Comparison of ENCODE assay signal across 11 cellular contexts in the genomic region with DNA sequence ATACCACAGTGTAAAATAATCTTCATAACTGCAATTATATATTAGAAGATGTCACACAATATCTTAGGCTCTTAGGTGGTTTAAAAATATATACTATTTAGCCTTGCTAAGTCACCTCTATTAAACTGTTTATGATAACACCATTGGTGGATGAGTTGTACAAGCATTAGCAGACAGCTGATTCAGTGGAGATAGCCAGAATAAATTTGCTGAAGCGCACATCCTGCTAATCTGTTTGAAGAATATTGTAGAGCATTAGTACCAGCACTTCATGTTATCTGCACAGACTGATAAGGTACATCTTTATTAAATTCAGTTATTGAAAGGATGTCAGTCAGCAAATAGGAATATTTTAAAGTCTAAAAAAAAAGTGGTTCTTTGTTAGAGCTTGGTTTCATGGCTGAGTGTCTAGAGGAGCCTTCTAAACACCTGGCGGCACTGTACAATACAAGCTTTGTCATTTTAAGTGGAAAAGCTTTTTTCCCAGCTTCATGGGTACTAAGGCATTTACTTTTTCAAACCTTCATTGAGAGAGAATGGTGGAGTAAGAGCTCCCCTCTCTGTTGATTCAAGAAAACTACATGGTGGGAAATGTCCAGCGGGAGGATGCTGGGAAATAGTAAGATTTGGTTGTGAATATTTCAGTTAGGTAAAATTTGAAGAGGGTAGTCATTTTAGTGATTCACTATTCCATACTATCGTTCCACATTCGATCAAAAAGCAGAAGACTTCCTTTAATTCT.
DNase-seq lines count a peak whose midpoint lies in the region; ATAC-seq and TF ChIP-seq lines count a peak whose summit lies in the region.
"Had no signal": no experiment of that assay in that cellular context is flagged by ENCODE, and none has a peak within 500 bp of the region (broad histone marks: within the 10 kb centered on the region; RNA-seq: fewer than 3 reads in every experiment).

No MANE protein-coding gene starts in this region.

- H3K4me3 ChIP-seq in cardiac muscle cell (no peak overlapping the region), OCI-LY1 (ENCODE audit: low read depth, low read length, poor library complexity, severe bottlenecking) (no peak overlapping the region), fibroblast of the aortic adventitia (ENCODE audit: low read depth, low read length) (no peak overlapping the region), esophagus squamous epithelium (no peak overlapping the region)
- H3K4me3 ChIP-seq: gastrocnemius medialis, spleen had no signal

- H3K36me3 ChIP-seq in cardiac muscle cell (no peaks in the 10 kb centered on the region), OCI-LY1 (ENCODE audit: insufficient read depth, low read length) (no peaks in the 10 kb centered on the region), esophagus squamous epithelium (no peaks in the 10 kb centered on the region)
- H3K36me3 ChIP-seq: gastrocnemius medialis had no signal

- H3K9me3 ChIP-seq in cardiac muscle cell (ENCODE audit: low read depth) (no peaks in the 10 kb centered on the region), OCI-LY1 (ENCODE audit: low read length) (no peaks in the 10 kb centered on the region), esophagus squamous epithelium (no peaks in the 10 kb centered on the region)
- H3K9me3 ChIP-seq: gastrocnemius medialis, spleen had no signal

- no peak overlapping the region for H3K4me3 Mint-ChIP-seq in type B pancreatic cell

- DNase-seq in cardiac muscle cell (ENCODE audit: low read depth in 1 of 2, low spot score in 1 of 2), result peak; percentile 25 to 28
- DNase-seq in left cardiac atrium, result no peak
- DNase-seq in fibroblast of the aortic adventitia (ENCODE audit: low read depth), result peak; percentile 38
- DNase-seq in type B pancreatic cell (ENCODE audit: extremely low spot score, unreplicated experiment), result no peak
- no peak for DNase-seq in SIG-M5 (lab: John Stamatoyannopoulos, UW)
- DNase-seq in esophagus squamous epithelium (lab: John Stamatoyannopoulos, UW), result no peak
- DNase-seq: gastrocnemius medialis, NCI-H2171 treated with DMSO at 0.1 percent for 48 hours, spleen had no signal

- H3K79me2 ChIP-seq in OCI-LY1 (ENCODE audit: insufficient read depth, low read length), result no peaks in the 10 kb centered on the region

- no peaks in the 10 kb centered on the region for H3F3A ChIP-seq in OCI-LY1 (ENCODE audit: insufficient read depth, low read length)

- peak; percentile 38 for TF ChIP-seq CTCF in cardiac muscle cell (IDR thresholded peaks at IDR 0.05; ENCODE audit: low read depth, low read length)
- TF ChIP-seq CTCF in OCI-LY1 (IDR thresholded peaks at IDR 0.05; ENCODE audit: low read length), result peak; percentile 56
- TF ChIP-seq CTCF in fibroblast of the aortic adventitia (IDR thresholded peaks at IDR 0.05; ENCODE audit: insufficient read depth, low read length), result peak; percentile 39
- peak; percentile 86 for TF ChIP-seq CTCF in type B pancreatic cell (conservative IDR thresholded peaks at IDR 0.05)
- TF ChIP-seq CTCF in esophagus squamous epithelium (IDR thresholded peaks at IDR 0.05), result peak in 1 of 6 experiments; percentile 18

- ATAC-seq in left cardiac atrium (no peak), GM19351 (IDR thresholded peaks at IDR 0.05; ENCODE audit: unreplicated experiment) (no peak)
- ATAC-seq: gastrocnemius medialis had no signal

- intact Hi-C loops in left cardiac atrium (cut with DNase I), result no loop called here
- intact Hi-C loops in esophagus squamous epithelium (cut with DNase I), result no loop called here

- no peak overlapping the region for H3K27ac Mint-ChIP-seq in type B pancreatic cell

- WGBS in esophagus squamous epithelium, 2 donors, result 42 to 47% methylated on average over 5 of the region's 5 CpGs

- H3K27me3 Mint-ChIP-seq in type B pancreatic cell, result no peaks in the 10 kb centered on the region

- TF ChIP-seq POLR2A in esophagus squamous epithelium (IDR thresholded peaks at IDR 0.05), result no peak

- H3K9me2 ChIP-seq in OCI-LY1 (ENCODE audit: low read depth, low read length), result no peaks in the 10 kb centered on the region

- peaks cover 5% of the 10 kb centered on the region for H3K4me1 Mint-ChIP-seq in type B pancreatic cell (ENCODE audit: unreplicated experiment)

- H3K36me3 Mint-ChIP-seq in type B pancreatic cell, result no peaks in the 10 kb centered on the region

- H3K27ac ChIP-seq in cardiac muscle cell, result no peak overlapping the region
- H3K27ac ChIP-seq in OCI-LY1 (ENCODE audit: low read depth, low read length, poor library complexity, severe bottlenecking), result no peak overlapping the region
- no peak overlapping the region for H3K27ac ChIP-seq in esophagus squamous epithelium
- H3K27ac ChIP-seq: gastrocnemius medialis, spleen had no signal

- no peaks in the 10 kb centered on the region for H4K20me1 ChIP-seq in OCI-LY1 (ENCODE audit: insufficient read depth, low read length)

- H3K27me3 ChIP-seq in cardiac muscle cell (no peaks in the 10 kb centered on the region), OCI-LY1 (ENCODE audit: insufficient read depth, low read length) (no peaks in the 10 kb centered on the region), esophagus squamous epithelium (no peaks in the 10 kb centered on the region)
- H3K27me3 ChIP-seq: gastrocnemius medialis had no signal

- no peaks in the 10 kb centered on the region for H3K9me3 Mint-ChIP-seq in type B pancreatic cell

- no peak overlapping the region for H3K9ac ChIP-seq in OCI-LY1 (ENCODE audit: low read length)

- no peaks in the 10 kb centered on the region for H3K4me1 ChIP-seq in cardiac muscle cell (ENCODE audit: low read depth)
- peaks cover 9% of the 10 kb centered on the region for H3K4me1 ChIP-seq in OCI-LY1 (ENCODE audit: insufficient read depth, low read length, severe bottlenecking)
- H3K4me1 ChIP-seq in esophagus squamous epithelium, result no peaks in the 10 kb centered on the region
- H3K4me1 ChIP-seq: gastrocnemius medialis, spleen had no signal

- H3K4me2 ChIP-seq in OCI-LY1 (ENCODE audit: low read length), result no peak overlapping the region

- H2AFZ ChIP-seq in OCI-LY1 (ENCODE audit: low read length), result no peak overlapping the region

Comparison
In these comparisons a context has a peak if more than half of its experiments do, and no peak if none do; other contexts are left out.
1. DNase-seq: peak in cardiac muscle cell (2 of 2) and fibroblast of the aortic adventitia (single experiment); none in left cardiac atrium (single experiment), type B pancreatic cell (single experiment), SIG-M5 (single experiment) and esophagus squamous epithelium (single experiment).